Comparison of ENCODE assay signal across 1 cellular context in genomic region chr16:21300309-21301167, GRCh38.
TF ChIP-seq lines count a peak whose summit lies in the region.

No MANE protein-coding gene starts in this region.

TF ChIP-seq in endothelial cell of umbilical vein, 7 proteins besides CTCF, POLR2A, EP300 and RAD21 (continued from another document):
- TF ChIP-seq MAX (IDR thresholded peaks at IDR 0.05; ENCODE audit: insufficient read depth, insufficient read length) (no peak), JUN (IDR thresholded peaks at IDR 0.05; ENCODE audit: borderline replicate concordance, insufficient read depth, insufficient read length, low read depth) (peak; percentile 85), MYC (IDR thresholded peaks at IDR 0.05; ENCODE audit: low read depth, low read length) (peak; percentile 16)
